8 cellular contexts compared by ENCODE assay signal in genomic region chr12:48865441-48866290, GRCh38. TPM values are rescaled to one million over a fixed set of nuclear protein-coding genes. Genes with fewer than 3 reads are reported as not detected.
A peak's percentile ranks its signal among the peaks of the same experiment; 100 is the strongest.
DNase-seq lines count a peak whose midpoint lies in the region; ATAC-seq, FAIRE-seq and TF ChIP-seq lines count a peak whose summit lies in the region.

RND1 (minus strand) TSS chr12:48865870; CDS start chr12:48865767, 103 bp downstream.

- H3K27ac ChIP-seq in heart right ventricle = peak within 1 kb of the TSS in 4 of 10 donors; percentile 31 to 58 (median 48)
- H3K27ac ChIP-seq in upper lobe of left lung = peak within 1 kb of the TSS in 3 of 4 donors; percentile 35 to 76 (median 64)

- WGBS in heart right ventricle, 2 donors = 1% methylated on average over 30 of the region's 30 CpGs
- 0 to 1% methylated on average over 23 to 30 of the region's 30 CpGs for WGBS in upper lobe of left lung, 2 donors

- H3K4me1 ChIP-seq in heart right ventricle (peaks cover 0 to 15% (median 6%) of the 10 kb centered on the region in 9 donors), upper lobe of left lung (peaks cover 9 to 28% (median 16%) of the 10 kb centered on the region in 4 donors)

- FAIRE-seq in GM12891 (lab: Jason Lieb, UNC) = peak; percentile 93

- H3K9me3 ChIP-seq in heart right ventricle (no peaks in the 10 kb centered on the region), upper lobe of left lung (no peaks in the 10 kb centered on the region)

- TF ChIP-seq POLR2A in GM12891 (IDR thresholded peaks at IDR 0.05; ENCODE audit: low read depth, low read length) = peak; percentile 99
- TF ChIP-seq POLR2A in upper lobe of left lung (IDR thresholded peaks at IDR 0.05) = peak in 3 of 4 donors; percentile 88 to 98 (median 97)

- H3K4me3 ChIP-seq in heart right ventricle (peak within 1 kb of the TSS; percentile 49 to 92 (median 60)), upper lobe of left lung (peak within 1 kb of the TSS; percentile 26 to 80 (median 58))

- peak in 1 of 4 donors; percentile 13 for TF ChIP-seq EP300 in upper lobe of left lung (IDR thresholded peaks at IDR 0.05)

- H3K36me3 ChIP-seq in heart right ventricle (peaks cover 0 to 7% (median 0%) of the 10 kb centered on the region in 9 donors), upper lobe of left lung (peaks cover 0 to 8% (median 1%) of the 10 kb centered on the region in 4 donors)

- ATAC-seq in HG02798 (IDR thresholded peaks at IDR 0.05; ENCODE audit: poor library complexity, unreplicated experiment) = peak; percentile 94
- peak; percentile 94 to 100 (median 99) for ATAC-seq in heart right ventricle
- ATAC-seq in upper lobe of left lung (ENCODE audit: low FRiP score in 2 of 2) = peak; percentile 94 to 98

- intact Hi-C loops in heart right ventricle (cut with DNase I) = loop anchor here in 2 of 10 donors (2.0 to 10.0 kb wide), 2 partner anchors 17 to 69 kb away; no protein-coding TSS in a partner anchor

- DNase-seq in GM12891 (ENCODE audit: insufficient read length, low spot score) = peak; percentile 84
- DNase-seq in NCI-H1417 treated with DMSO at 0.1 percent for 48 hours (lab: John Stamatoyannopoulos, UW) = peak; percentile 79
- DNase-seq in T follicular helper cell (ENCODE audit: low read depth) = peak; percentile 81
- DNase-seq in amniotic stem cell (lab: John Stamatoyannopoulos, UW) = peak; percentile 86
- peak; percentile 80 to 93 for DNase-seq in heart right ventricle
- DNase-seq in pons (ENCODE audit: low spot score) = peak; percentile 96
- peak; percentile 86 to 91 for DNase-seq in upper lobe of left lung

- TF ChIP-seq CTCF in heart right ventricle (IDR thresholded peaks at IDR 0.05) (peak in 3 of 9 donors; percentile 24 to 36 (median 32)), upper lobe of left lung (IDR thresholded peaks at IDR 0.05) (peak in 2 of 6 experiments; percentile 15 to 19)

- H3K27me3 ChIP-seq in heart right ventricle (peaks cover 0 to 33% (median 0%) of the 10 kb centered on the region in 7 donors), upper lobe of left lung (no peaks in the 10 kb centered on the region)

TF ChIP-seq in GM12891, 5 proteins besides CTCF, POLR2A, EP300 and RAD21:
- TF ChIP-seq POU2F2 (IDR thresholded peaks at IDR 0.05; ENCODE audit: low read depth, low read length) = peak; percentile 79
- peak; percentile 83 for TF ChIP-seq TAF1 (IDR thresholded peaks at IDR 0.05; ENCODE audit: low read depth, low read length)
- TF ChIP-seq POLR2AphosphoS5 (IDR thresholded peaks at IDR 0.05; ENCODE audit: low read depth, low read length) = peak; percentile 99
- TF ChIP-seq PAX5 (IDR thresholded peaks at IDR 0.05; ENCODE audit: insufficient read depth, low read length, severe bottlenecking) = no peak
- TF ChIP-seq SPI1 (IDR thresholded peaks at IDR 0.05; ENCODE audit: low read depth, low read length) = peak; percentile 46

RNA-seq across cellular contexts. Expression of gene RND1, which starts in this region (rescaled TPM):
- 4.0 TPM for polyA plus RNA-seq in GM12891 (2012; ENCODE audit: low read depth, missing spikeins)
- 1 to 10 TPM in 5 of 10 donors, under 1 TPM in 5; 0.21 to 3.3 (median 0.95) TPM for total RNA-seq in heart right ventricle
- polyA plus RNA-seq in heart right ventricle = 1 to 10 TPM in 1 of 2 donors, under 1 TPM in 1; 0.55 to 1.2 TPM
- 10 to 100 TPM in 4 of 6 donors, 1 to 10 TPM in 2; 7.2 to 23.0 (median 14.2) TPM for total RNA-seq in upper lobe of left lung
